ENCODE assay signal across 8 cellular contexts in the genomic region with DNA sequence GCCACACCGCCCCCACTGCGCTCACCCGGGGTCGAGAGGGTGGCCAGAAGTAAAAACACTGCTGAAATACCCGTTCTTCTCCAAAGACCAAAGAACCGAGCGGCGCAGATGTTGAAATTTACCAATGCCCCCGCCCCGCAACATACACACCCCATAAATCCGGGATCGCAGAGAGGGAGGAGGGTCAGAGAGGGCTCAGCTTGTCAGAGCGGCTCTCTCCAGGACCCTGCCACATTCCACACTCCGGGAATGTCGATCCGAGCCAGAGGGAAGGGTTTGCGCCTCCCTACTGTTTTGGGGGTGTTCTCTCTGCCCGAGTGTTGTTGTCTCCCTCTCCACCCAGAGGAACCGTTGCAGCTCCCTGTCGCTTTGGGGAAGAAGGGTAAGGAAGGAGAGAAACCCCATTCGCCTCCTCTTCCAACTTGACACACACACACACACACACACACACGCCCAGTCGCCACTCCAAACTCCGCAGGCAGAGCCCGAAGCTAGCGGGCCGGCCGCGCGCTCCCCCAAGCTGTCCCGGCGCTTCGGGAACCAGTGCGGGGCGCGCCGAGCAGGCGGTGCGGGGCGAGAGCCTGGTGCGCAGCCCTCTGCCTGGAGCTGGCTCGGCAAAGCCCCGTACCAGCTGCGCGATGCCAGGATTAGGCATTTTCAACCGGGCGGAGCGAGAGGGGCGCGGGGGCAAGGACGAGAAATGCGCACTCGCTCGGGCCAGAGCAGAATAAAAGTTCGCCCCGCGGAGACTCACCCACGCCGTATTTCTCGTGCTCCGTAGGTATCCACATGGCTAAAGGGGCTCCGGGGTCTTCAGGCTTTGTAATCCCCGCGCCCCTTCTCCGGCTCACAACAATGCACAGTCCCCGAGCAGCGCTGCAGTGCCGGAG. TPM values are rescaled to one million over a fixed set of nuclear protein-coding genes. Genes with fewer than 3 reads are reported as not detected.
A peak's percentile ranks its signal among the peaks of the same experiment; 100 is the strongest.
DNase-seq lines count a peak whose midpoint lies in the region; ATAC-seq and TF ChIP-seq lines count a peak whose summit lies in the region.

No MANE protein-coding gene starts in this region.

- no peak for TF ChIP-seq POLR2A in breast epithelium (IDR thresholded peaks at IDR 0.05)

- intact Hi-C loops in breast epithelium (cut with DNase I; ENCODE audit: low total_unique reads) = no loop called here

- peak; percentile 42 for DNase-seq in DMS79 (lab: John Stamatoyannopoulos, UW)
- peak; percentile 65 for DNase-seq in HuH-7 (ENCODE audit: low spot score)
- DNase-seq in T-helper 2 cell = peak in 4 of 5 experiments; percentile 16 to 43 (median 24)
- DNase-seq in breast epithelium (ENCODE audit: low spot score in 2 of 2) = peak in 1 of 2 donors; percentile 31
- DNase-seq in NCI-H510A (lab: John Stamatoyannopoulos, UW) = no peak

- H3K4me1 ChIP-seq in breast epithelium = no peaks in the 10 kb centered on the region
- peaks cover 7% of the 10 kb centered on the region; the same call in 1 of the 2 replicates for H3K4me1 ChIP-seq in iPS-20b (ENCODE audit: insufficient read depth, low read length)
- peaks cover 18% of the 10 kb centered on the region for H3K4me1 ChIP-seq in skeletal muscle satellite cell (ENCODE audit: control insufficient read depth, insufficient read depth, low read length)

- H3K36me3 ChIP-seq in breast epithelium (no peaks in the 10 kb centered on the region), iPS-20b (ENCODE audit: insufficient read depth, low read depth, low read length) (no peaks in the 10 kb centered on the region), skeletal muscle satellite cell (ENCODE audit: insufficient read depth, low read length) (no peaks in the 10 kb centered on the region)

- peak overlapping the region; percentile 86 for H3K4me2 ChIP-seq in skeletal muscle satellite cell (ENCODE audit: low read length)

- H3K27ac ChIP-seq in breast epithelium = peak overlapping the region; percentile 89 to 91
- H3K27ac ChIP-seq in iPS-20b (ENCODE audit: low read length) = no peak overlapping the region

- H3K9ac ChIP-seq in iPS-20b (ENCODE audit: low read depth, low read length) (peak overlapping the region; percentile 81; the same call in 1 of the 2 replicates), skeletal muscle satellite cell (ENCODE audit: low read depth, low read length) (peak overlapping the region; percentile 79)

- H3K4me3 ChIP-seq in breast epithelium = peak overlapping the region; percentile 73 to 95 (median 94)
- peak overlapping the region; percentile 95 for H3K4me3 ChIP-seq in iPS-20b (ENCODE audit: low read length)
- peak overlapping the region; percentile 97 for H3K4me3 ChIP-seq in skeletal muscle satellite cell (ENCODE audit: low read length)

- ATAC-seq in GM21526 (IDR thresholded peaks at IDR 0.05; ENCODE audit: low FRiP score, unreplicated experiment) = peak; percentile 11

- no peaks in the 10 kb centered on the region for H3K27me3 ChIP-seq in breast epithelium
- no peaks in the 10 kb centered on the region; the same call in 1 of the 2 replicates for H3K27me3 ChIP-seq in iPS-20b (ENCODE audit: insufficient read depth, low read length)
- H3K27me3 ChIP-seq in skeletal muscle satellite cell (ENCODE audit: control insufficient read depth, insufficient read depth, low read length) = no peaks in the 10 kb centered on the region

- H3K9me3 ChIP-seq in breast epithelium (no peaks in the 10 kb centered on the region), iPS-20b (ENCODE audit: insufficient read depth, low read depth, low read length) (no peaks in the 10 kb centered on the region), skeletal muscle satellite cell (replicated peaks; ENCODE audit: low read length) (no peaks in the 10 kb centered on the region)

- TF ChIP-seq CTCF in breast epithelium (IDR thresholded peaks at IDR 0.05) = no peak

RNA-seq across cellular contexts. Expression of a gene that starts 0.6 kb away (rescaled TPM):
- 10 to 100 TPM; 31.7 to 43.3 (median 41.9) TPM for total RNA-seq in breast epithelium
- total RNA-seq in skeletal muscle satellite cell (2012; rRNA removed) = 12.2 and 23.6 TPM in 2 replicates

RNA-seq across cellular contexts. Expression of a gene that starts 0.9 kb away (rescaled TPM):
- 10 to 100 TPM; 30.8 to 38.3 (median 34.2) TPM for total RNA-seq in breast epithelium
- total RNA-seq in skeletal muscle satellite cell (2012; rRNA removed) = 21.4 and 33.5 TPM in 2 replicates
